Comparison of ENCODE assay signal across 8 cellular contexts in the genomic region with DNA sequence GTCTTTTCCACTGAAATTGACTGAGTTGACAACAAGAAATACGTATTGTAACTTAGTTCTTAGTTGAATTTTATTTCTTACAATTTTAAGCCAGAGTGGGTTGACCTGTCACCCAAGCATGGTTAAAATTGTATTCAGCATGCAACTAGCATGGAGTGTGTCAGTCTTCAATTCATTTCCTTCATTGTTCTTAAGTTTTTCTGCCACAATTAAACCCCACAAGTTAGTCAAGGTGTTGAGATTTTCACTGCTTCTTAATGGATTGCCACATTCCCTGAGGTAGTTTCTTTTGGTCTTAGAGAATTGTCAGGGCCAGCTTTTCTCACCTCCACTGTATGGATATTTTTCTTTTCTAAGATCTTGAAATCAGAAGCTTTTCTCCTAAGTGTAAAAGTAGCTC. TPM values are rescaled to one million over a fixed set of nuclear protein-coding genes. Genes with fewer than 3 reads are reported as not detected.
DNase-seq lines count a peak whose midpoint lies in the region; ATAC-seq and TF ChIP-seq lines count a peak whose summit lies in the region.

No MANE protein-coding gene starts in this region.

- H3K4me3 ChIP-seq in heart left ventricle (peak overlapping the region in 11 of 12 donors; percentile 12 to 100 (median 98)), astrocyte of the spinal cord (ENCODE audit: low read depth, low read length) (peak overlapping the region; percentile 98), lower lobe of right lung (peak overlapping the region; percentile 98)

- H3K36me3 ChIP-seq in heart left ventricle (no peaks in the 10 kb centered on the region), lower lobe of right lung (no peaks in the 10 kb centered on the region)

- H3K9me3 Mint-ChIP-seq in type B pancreatic cell = no peaks in the 10 kb centered on the region

- no peak for TF ChIP-seq POLR2A in heart left ventricle (IDR thresholded peaks at IDR 0.05)

- peaks cover 0 to 76% (median 58%) of the 10 kb centered on the region in 12 donors for H3K4me1 ChIP-seq in heart left ventricle
- H3K4me1 ChIP-seq in lower lobe of right lung = peaks cover 72% of the 10 kb centered on the region

- H3K9me3 ChIP-seq in heart left ventricle (no peaks in the 10 kb centered on the region), lower lobe of right lung (no peaks in the 10 kb centered on the region)

- no peaks in the 10 kb centered on the region for H3K36me3 Mint-ChIP-seq in type B pancreatic cell

- in situ Hi-C loops in astrocyte of the spinal cord (cut with HindIII; ENCODE audit: low sequenced_read_pairs) = no loop called here

- no peak overlapping the region for H3K27ac Mint-ChIP-seq in type B pancreatic cell

- peak overlapping the region; percentile 97 for H3K4me3 Mint-ChIP-seq in type B pancreatic cell

- 54 to 77% (median 75%) methylated on average over 1 of the region's 1 CpG for WGBS in heart left ventricle, 4 donors

- H3K27ac ChIP-seq in heart left ventricle = peak overlapping the region in 9 of 12 donors; percentile 10 to 96 (median 85)
- peak overlapping the region; percentile 55 for H3K27ac ChIP-seq in lower lobe of right lung

- peaks cover 46% of the 10 kb centered on the region for H3K4me1 Mint-ChIP-seq in type B pancreatic cell (ENCODE audit: unreplicated experiment)

- H3K27me3 ChIP-seq in heart left ventricle (no peaks in the 10 kb centered on the region), lower lobe of right lung (ENCODE audit: low read depth) (no peaks in the 10 kb centered on the region)

- H3K27me3 Mint-ChIP-seq in type B pancreatic cell = no peaks in the 10 kb centered on the region

- DNase-seq in heart left ventricle = no peak
- DNase-seq in cardiac septum (ENCODE audit: low spot score) = no peak
- no peak for DNase-seq in astrocyte of the spinal cord (ENCODE audit: low read depth, low spot score)
- DNase-seq in lower lobe of right lung = no peak
- no peak for DNase-seq in type B pancreatic cell (ENCODE audit: extremely low spot score, unreplicated experiment)
- no peak for DNase-seq in activated CD4-positive, alpha-beta T cell treated with anti-CD3 and anti-CD28 coated beads for 48 hours
- DNase-seq in AG08395 (ENCODE audit: low spot score) = no peak

- intact Hi-C loops in heart left ventricle (cut with DNase I) = loop anchor here in 6 of 10 donors (5.0 kb wide), 3 partner anchors 50 to 65 kb away; no protein-coding TSS in a partner anchor
- intact Hi-C loops in cardiac septum (cut with DNase I) = no loop called here
- intact Hi-C loops in lower lobe of right lung (cut with DNase I) = loop anchor here (10.0 kb wide), 1 partner anchor 62 kb away; no protein-coding TSS in a partner anchor

- ATAC-seq in heart left ventricle (no peak), lower lobe of right lung (no peak), HG03521 (IDR thresholded peaks at IDR 0.05; ENCODE audit: unreplicated experiment) (no peak)

- TF ChIP-seq CTCF in heart left ventricle (IDR thresholded peaks at IDR 0.05) = no peak
- TF ChIP-seq CTCF in astrocyte of the spinal cord (IDR thresholded peaks at IDR 0.05; ENCODE audit: low read depth, low read length) = no peak
- TF ChIP-seq CTCF in lower lobe of right lung (IDR thresholded peaks at IDR 0.05) = no peak
- no peak for TF ChIP-seq CTCF in type B pancreatic cell (conservative IDR thresholded peaks at IDR 0.05)

RNA-seq across cellular contexts. Expression of a gene that starts 2.1 kb away (rescaled TPM):
- 10 to 100 TPM; 24.2 to 63.3 (median 32.0) TPM for total RNA-seq in heart left ventricle
- 10 to 100 TPM; 18.5 to 93.8 TPM for polyA plus RNA-seq in heart left ventricle
- total RNA-seq in cardiac septum = 34.2 TPM
- 78.2 TPM for total RNA-seq in lower lobe of right lung
- 26.6 and 27.6 TPM in 2 replicates for total RNA-seq in type B pancreatic cell (ENCODE audit: low replicate concordance)
